18 cellular contexts compared by ENCODE assay signal in the genomic region with DNA sequence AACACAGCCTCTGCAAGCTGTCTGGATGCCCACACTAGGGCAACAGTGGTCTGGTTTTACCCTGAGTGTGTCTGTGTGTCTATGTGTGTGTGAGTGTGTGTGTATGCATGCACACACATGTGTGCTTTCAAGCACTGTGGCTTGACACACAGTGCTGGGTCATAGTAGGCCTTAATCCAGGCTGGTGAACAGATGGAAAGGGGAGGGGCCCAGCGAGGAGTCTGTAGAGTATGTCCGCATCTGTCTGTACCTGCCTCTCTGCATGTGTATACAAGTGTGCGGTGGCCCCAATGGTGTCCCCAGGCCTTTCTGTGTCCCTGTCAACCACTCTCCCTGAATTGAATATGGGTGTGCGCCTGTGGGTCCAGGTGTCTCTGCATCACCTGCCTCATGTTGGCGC. TPM values are rescaled to one million over a fixed set of nuclear protein-coding genes. Genes with fewer than 3 reads are reported as not detected.
A peak's percentile ranks its signal among the peaks of the same experiment; 100 is the strongest.
DNase-seq lines count a peak whose midpoint lies in the region; ATAC-seq, FAIRE-seq and TF ChIP-seq lines count a peak whose summit lies in the region.
"Had no signal": no experiment of that assay in that cellular context is flagged by ENCODE, and none has a peak within 500 bp of the region (broad histone marks: within the 10 kb centered on the region; RNA-seq: fewer than 3 reads in every experiment).

No MANE protein-coding gene starts in this region.

- no peaks in the 10 kb centered on the region for H3K4me1 Mint-ChIP-seq in neural crest cell
- H3K4me1 Mint-ChIP-seq: B cell had no signal

- H3K79me2 ChIP-seq in PC-9 (ENCODE audit: low read depth), result no peaks in the 10 kb centered on the region

- H3K27ac ChIP-seq in PC-9, result no peak overlapping the region
- H3K27ac ChIP-seq: HL-60 had no signal

- peak overlapping the region; percentile 35 for H3K27ac Mint-ChIP-seq in neural crest cell (ENCODE audit: unreplicated experiment)
- H3K27ac Mint-ChIP-seq: B cell had no signal

- peaks cover 38% of the 10 kb centered on the region for H3F3A ChIP-seq in PC-9 (ENCODE audit: insufficient read depth, low read depth)

- CTCF ChIA-PET in PC-9 (lab: Charles Lee), result interaction anchor here (0.6 kb wide), 1 partner anchor 28 kb away, joined by 12 read pairs; no protein-coding TSS in a partner anchor

- no peaks in the 10 kb centered on the region for H3K27me3 ChIP-seq in PC-9 (ENCODE audit: insufficient read depth, low read depth)

- no peak overlapping the region for H2AFZ ChIP-seq in PC-9

- DNase-seq in DMS153 (lab: John Stamatoyannopoulos, UW), result peak; percentile 41
- no peak for DNase-seq in DMS153 treated with DMSO at 0.1 percent for 48 hours (lab: John Stamatoyannopoulos, UW; ENCODE audit: unreplicated experiment)
- peak; percentile 82 for DNase-seq in D721Med (ENCODE audit: insufficient read length, low spot score)
- DNase-seq in NCI-H82 (lab: John Stamatoyannopoulos, UW), result peak; percentile 93
- no peak for DNase-seq in neural crest cell (ENCODE audit: low read depth, low spot score)
- no peak for DNase-seq in activated gamma-delta T cell treated with Interleukin-2 at 50 U/mL for 16 hours
- DNase-seq in PC-9, result no peak
- DNase-seq: COR-L47, IMR-90, NCI-H187, NCI-H345 had no signal

- H3K9me3 Mint-ChIP-seq in neural crest cell, result peaks cover 6% of the 10 kb centered on the region

- TF ChIP-seq CTCF in D721Med (IDR thresholded peaks at IDR 0.05; ENCODE audit: insufficient read depth, missing control alignments), result no peak
- TF ChIP-seq CTCF in neural crest cell (conservative IDR thresholded peaks at IDR 0.05), result no peak
- TF ChIP-seq CTCF in PC-9 (conservative IDR thresholded peaks at IDR 0.05), result no peak

- ATAC-seq in HG03175 (IDR thresholded peaks at IDR 0.05; ENCODE audit: unreplicated experiment), result no peak

- peaks cover 21% of the 10 kb centered on the region for H4K20me1 ChIP-seq in PC-9 (ENCODE audit: insufficient read depth)

- H3K4me2 ChIP-seq in PC-9, result no peak overlapping the region

- no peak overlapping the region for H3K4me3 Mint-ChIP-seq in neural crest cell
- H3K4me3 Mint-ChIP-seq: B cell had no signal

- H3K36me3 Mint-ChIP-seq in neural crest cell (ENCODE audit: low read depth), result peaks cover 7% of the 10 kb centered on the region

- H3K36me3 ChIP-seq in PC-9 (ENCODE audit: low read depth), result peaks cover 54% of the 10 kb centered on the region
- H3K36me3 ChIP-seq: HAP-1 had no signal

- intact Hi-C loops in PC-9 (cut with micrococcal nuclease; ENCODE audit: unreplicated experiment), result no loop called here

- peaks cover 19% of the 10 kb centered on the region for H3K4me1 ChIP-seq in PC-9 (replicated peaks; ENCODE audit: insufficient read depth)
- H3K4me1 ChIP-seq: HAP-1 had no signal

- H3K9me3 ChIP-seq in PC-9 (ENCODE audit: insufficient read depth, low read depth), result peaks cover 6% of the 10 kb centered on the region; the same call in 1 of the 2 replicates
- H3K9me3 ChIP-seq: HAP-1 had no signal

- no peaks in the 10 kb centered on the region for H3K27me3 Mint-ChIP-seq in neural crest cell (ENCODE audit: low read depth)
- H3K27me3 Mint-ChIP-seq: B cell had no signal

- BruUV-seq in PC-9 (replicated peaks; lab: Mats Ljungman, UMichigan), result no TSS peak

- POLR2A ChIA-PET in PC-9 (lab: Charles Lee; ENCODE audit: unreplicated experiment), result interaction anchor here (0.5 kb wide), 1 partner anchor 10 kb away, joined by 4 read pairs; no protein-coding TSS in a partner anchor

- peak; percentile 29 for FAIRE-seq in D721Med (lab: Jason Lieb, UNC)
- FAIRE-seq: G401.6 had no signal

- H3K4me3 ChIP-seq in PC-9, result no peak overlapping the region
- H3K4me3 ChIP-seq: HAP-1 had no signal

- H3K9me2 ChIP-seq in PC-9 (ENCODE audit: insufficient read depth), result no peaks in the 10 kb centered on the region

RNA-seq across cellular contexts. Expression of a gene that starts 9.3 kb away (rescaled TPM):
- total RNA-seq in neural crest cell (2.9 and 4.1 TPM in 2 replicates), PC-9 (2021) (3.5 and 4.5 TPM in 2 replicates)
- total RNA-seq: B cell; T-helper 1 cell treated with Interleukin-12 subunit alpha and Interleukin-12 subunit beta and Interleukin-4 antibody, amounts not matched to agents 30 ng/mL and 1 ng/mL, for 36 hours had no signal

RNA-seq across cellular contexts. Expression of a gene that starts 13.6 kb away (rescaled TPM):
- 1.8 and 2.7 TPM in 2 replicates for total RNA-seq in neural crest cell
- 129 and 147 TPM in 2 replicates for total RNA-seq in PC-9 (2021)
- total RNA-seq: HT1080, IMR-90 had no signal

Comparison
In these comparisons a context has a peak if more than half of its experiments do, and no peak if none do; other contexts are left out.
1. DNase-seq: peak in DMS153 (single experiment), D721Med (single experiment) and NCI-H82 (single experiment); none in DMS153 treated with DMSO at 0.1 percent for 48 hours (single experiment), neural crest cell (single experiment), activated gamma-delta T cell treated with Interleukin-2 at 50 U/mL for 16 hours (single experiment) and PC-9 (0 of 2).
2. RNA of a gene that starts 13.6 kb away (total RNA-seq): 129 to 147 TPM in PC-9; 1.8 to 2.7 TPM in neural crest cell; every median in the first group is over 10 times any median in the second.